28 cellular contexts compared by ENCODE assay signal in genomic region chr17:2936351-2936750, GRCh38.
"Had no signal": no experiment of that assay in that cellular context is flagged by ENCODE, and none has a peak within 500 bp of the region (broad histone marks: within the 10 kb centered on the region; RNA-seq: fewer than 3 reads in every experiment).

No MANE protein-coding gene starts in this region.

- H3K4me3 ChIP-seq: esophagus squamous epithelium, hepatocyte, lower lobe of right lung, skin epidermis, stomach, thyroid gland, upper lobe of left lung, vagina had no signal

- H3K36me3 ChIP-seq: esophagus squamous epithelium, lower lobe of right lung, thyroid gland, upper lobe of left lung, vagina had no signal

- H2AFZ ChIP-seq: hepatocyte had no signal

- H3K4me3 Mint-ChIP-seq: activated CD4-positive, alpha-beta memory T cell treated with anti-CD3 and anti-CD28 coated beads for 36 hours; activated naive CD4-positive, alpha-beta T cell treated with anti-CD3 and anti-CD28 coated beads, Interleukin-2, amount 10 ng/mL, durations not matched to agents 7 days and 5 days; activated naive CD8-positive, alpha-beta T cell treated with anti-CD3 and anti-CD28 coated beads, Interleukin-2, amount 10 ng/mL, durations not matched to agents 7 days and 5 days; activated T-helper 1 cell treated with anti-CD3 and anti-CD28 coated beads, Interleukin-12 subunit alpha, Interleukin-12 subunit beta, Interleukin-2, Interleukin-4 antibody, amounts not matched to agents 30 ng/mL and 10 ng/mL and 1 ng/mL, durations not matched to agents 14 hours and 24 hours and 36 hours; nephron had no signal

- H3K9me3 Mint-ChIP-seq: activated CD4-positive, alpha-beta memory T cell treated with anti-CD3 and anti-CD28 coated beads for 36 hours; activated naive CD4-positive, alpha-beta T cell treated with anti-CD3 and anti-CD28 coated beads, Interleukin-2, amount 10 ng/mL, durations not matched to agents 7 days and 5 days; activated naive CD8-positive, alpha-beta T cell treated with anti-CD3 and anti-CD28 coated beads, Interleukin-2, amount 10 ng/mL, durations not matched to agents 7 days and 5 days; activated T-helper 1 cell treated with anti-CD3 and anti-CD28 coated beads, Interleukin-12 subunit alpha, Interleukin-12 subunit beta, Interleukin-2, Interleukin-4 antibody, amounts not matched to agents 30 ng/mL and 10 ng/mL and 1 ng/mL, durations not matched to agents 14 hours and 24 hours and 36 hours; nephron; stimulated activated naive B cell treated with anti-CD40 and anti-IgM and Interleukin-4, amounts not matched to agents 10 μg/mL and 1 μg/mL and 100 μg/mL, for 72 hours had no signal

- H3K27me3 Mint-ChIP-seq: activated CD4-positive, alpha-beta memory T cell treated with anti-CD3 and anti-CD28 coated beads for 36 hours had no signal

- H3K27me3 ChIP-seq: hepatocyte, stomach, thyroid gland, upper lobe of left lung, vagina had no signal

- H3K27ac Mint-ChIP-seq: activated CD4-positive, alpha-beta memory T cell treated with anti-CD3 and anti-CD28 coated beads for 36 hours; activated naive CD4-positive, alpha-beta T cell treated with anti-CD3 and anti-CD28 coated beads, Interleukin-2, amount 10 ng/mL, durations not matched to agents 7 days and 5 days; activated naive CD8-positive, alpha-beta T cell treated with anti-CD3 and anti-CD28 coated beads, Interleukin-2, amount 10 ng/mL, durations not matched to agents 7 days and 5 days; activated T-helper 1 cell treated with anti-CD3 and anti-CD28 coated beads, Interleukin-12 subunit alpha, Interleukin-12 subunit beta, Interleukin-2, Interleukin-4 antibody, amounts not matched to agents 30 ng/mL and 10 ng/mL and 1 ng/mL, durations not matched to agents 14 hours and 24 hours and 36 hours; nephron; stimulated activated naive B cell treated with anti-CD40 and anti-IgM and Interleukin-4, amounts not matched to agents 10 μg/mL and 1 μg/mL and 100 μg/mL, for 72 hours had no signal

- ATAC-seq: left lobe of liver; lower lobe of right lung; sciatic nerve; stimulated activated naive B cell treated with anti-CD40 and anti-IgM and Interleukin-4, amounts not matched to agents 10 μg/mL and 1 μg/mL and 100 μg/mL, for 72 hours had no signal

- H3K79me2 ChIP-seq: hepatocyte had no signal

- H3K4me2 ChIP-seq: hepatocyte had no signal

- H3K9me3 ChIP-seq: esophagus squamous epithelium, lower lobe of right lung, stomach, thyroid gland, upper lobe of left lung, vagina had no signal

- DNase-seq: activated CD4-positive, alpha-beta memory T cell treated with anti-CD3 and anti-CD28 coated beads for 36 hours; activated CD4-positive, alpha-beta T cell treated with anti-CD3 and anti-CD28 coated beads for 4 hours; activated CD8-positive, alpha-beta memory T cell treated with anti-CD3 and anti-CD28 coated beads, Interleukin-2, amount 50 U/mL, for 4 hours; activated gamma-delta T cell; activated naive CD4-positive, alpha-beta T cell treated with anti-CD3 and anti-CD28 coated beads, Interleukin-2, amount 10 ng/mL, durations not matched to agents 7 days and 5 days; activated naive CD8-positive, alpha-beta T cell treated with anti-CD3 and anti-CD28 coated beads, Interleukin-2, amount 10 ng/mL, durations not matched to agents 7 days and 5 days; activated T-cell treated with anti-CD3 and anti-CD28 coated beads, Interleukin-2, amount 50 U/mL, for 1 hour; amygdala; caudate nucleus; esophagus squamous epithelium; glutamatergic neuron; lower lobe of right lung; mesendoderm; stimulated activated CD4-positive, alpha-beta T cell treated with anti-CD3 and anti-CD28 coated beads, Interleukin-12 subunit alpha, Interleukin-12 subunit beta, amount 100 ng/mL, for 4 hours; stimulated activated CD4-positive, alpha-beta T cell treated with anti-CD3 and anti-CD28 coated beads, Interleukin-4, amount 100 ng/mL, for 24 hours; stimulated activated naive B cell treated with anti-CD40 and anti-IgM and Interleukin-4, amounts not matched to agents 10 μg/mL and 1 μg/mL and 100 μg/mL, for 72 hours; stomach; T-helper 1 cell; thyroid gland had no signal

- H3K27ac ChIP-seq: epithelial cell of prostate, esophagus squamous epithelium, hepatocyte, lower lobe of right lung, skin epidermis, stomach, thyroid gland, upper lobe of left lung, vagina had no signal

- H3K36me3 Mint-ChIP-seq: activated CD4-positive, alpha-beta memory T cell treated with anti-CD3 and anti-CD28 coated beads for 36 hours; activated naive CD8-positive, alpha-beta T cell treated with anti-CD3 and anti-CD28 coated beads, Interleukin-2, amount 10 ng/mL, durations not matched to agents 7 days and 5 days; stimulated activated naive B cell treated with anti-CD40 and anti-IgM and Interleukin-4, amounts not matched to agents 10 μg/mL and 1 μg/mL and 100 μg/mL, for 72 hours had no signal

- H3K4me1 ChIP-seq: esophagus squamous epithelium, lower lobe of right lung, thyroid gland, upper lobe of left lung had no signal
